ENCODE assay signal across 8 cellular contexts in the genomic region with DNA sequence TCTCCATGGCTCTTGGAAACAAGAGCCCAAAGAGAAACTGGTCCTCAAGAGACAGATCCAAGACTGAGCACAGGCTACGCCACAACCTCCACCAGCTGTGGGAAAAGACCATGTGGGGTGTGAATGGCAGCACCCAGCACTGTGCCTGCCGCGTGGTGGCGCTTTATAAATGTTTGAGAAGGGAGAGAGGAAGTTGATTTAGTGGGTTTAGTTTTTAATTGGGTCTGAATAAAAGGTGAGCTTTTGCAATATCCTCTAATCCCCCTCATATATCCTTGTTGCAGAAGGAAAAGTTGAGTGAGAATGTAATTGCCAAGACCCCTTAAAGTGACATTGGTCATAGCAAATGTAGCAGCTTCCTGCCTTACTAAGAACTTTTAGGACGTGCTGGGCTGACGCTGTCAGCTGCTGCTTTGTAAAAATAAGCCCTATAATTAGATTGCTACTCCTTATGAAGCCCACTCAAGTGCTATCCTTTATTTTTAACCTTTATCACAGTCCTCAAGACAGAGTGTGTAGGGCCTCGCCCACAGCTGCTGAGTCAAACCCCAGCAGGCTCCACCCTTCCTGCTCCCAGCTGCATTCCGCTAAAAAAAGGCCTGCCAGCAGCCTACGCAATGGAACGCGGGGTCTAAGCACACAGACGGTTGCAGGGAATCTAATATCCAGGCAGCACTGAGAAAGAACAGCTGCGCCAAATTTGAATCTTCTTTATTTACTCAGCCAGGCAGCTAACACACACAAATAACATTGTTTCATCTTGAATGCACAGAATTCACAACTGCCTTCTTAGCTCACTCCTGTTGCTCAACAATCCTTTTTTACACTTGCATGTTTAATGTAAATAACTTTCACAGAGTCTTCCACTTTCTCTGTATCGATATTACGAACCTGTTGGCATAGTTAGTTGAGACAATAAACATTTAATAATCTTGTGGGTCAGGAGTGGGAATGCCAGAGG. TPM values are rescaled to one million over a fixed set of nuclear protein-coding genes. Genes with fewer than 3 reads are reported as not detected.
DNase-seq lines count a peak whose midpoint lies in the region; ATAC-seq and TF ChIP-seq lines count a peak whose summit lies in the region.

No MANE protein-coding gene starts in this region.

- no peaks in the 10 kb centered on the region for H3K36me3 ChIP-seq in osteoblast (ENCODE audit: insufficient read depth, low read length)
- no peaks in the 10 kb centered on the region for H3K36me3 ChIP-seq in tibial artery

- no peaks in the 10 kb centered on the region for H3K9me3 ChIP-seq in osteoblast (ENCODE audit: low read depth, low read length)
- no peaks in the 10 kb centered on the region for H3K9me3 ChIP-seq in tibial artery

- intact Hi-C loops in CD14-positive monocyte (cut with micrococcal nuclease) (loop anchor here (5.0 to 10.0 kb wide), 4 partner anchors 48 to 685 kb away; a partner anchor contains a TSS), tibial artery (cut with DNase I; ENCODE audit: low total_unique reads) (loop anchor here (5.0 to 10.0 kb wide), 2 partner anchors 48 to 395 kb away; a partner anchor contains a TSS)

- peak overlapping the region; percentile 66 for H3K4me3 ChIP-seq in osteoblast (ENCODE audit: insufficient read depth, low read length)
- peak overlapping the region; percentile 25 to 30 for H3K4me3 ChIP-seq in tibial artery

- TF ChIP-seq CTCF in CD14-positive monocyte (IDR thresholded peaks at IDR 0.05) (peak; percentile 68), osteoblast (IDR thresholded peaks at IDR 0.05; ENCODE audit: extremely low read depth, low read depth, low read length) (peak; percentile 84), tibial artery (IDR thresholded peaks at IDR 0.05) (peak; percentile 39 to 44)

- H3K4me3 Mint-ChIP-seq in CD14-positive monocyte: peak overlapping the region; percentile 62 to 89

- H3K9me3 Mint-ChIP-seq in CD14-positive monocyte: no peaks in the 10 kb centered on the region

- H2AFZ ChIP-seq in osteoblast (ENCODE audit: low read length): peak overlapping the region; percentile 80

- H3K4me1 ChIP-seq in osteoblast (ENCODE audit: insufficient read depth, low read length) (peaks cover 36% of the 10 kb centered on the region), tibial artery (peaks cover 0 to 25% (median 15%) of the 10 kb centered on the region in 4 donors)

- peak; percentile 69 for ATAC-seq in GM19438 (IDR thresholded peaks at IDR 0.05; ENCODE audit: low read depth, unreplicated experiment)

- H3K27ac ChIP-seq in osteoblast (ENCODE audit: low read depth, low read length) (peak overlapping the region; percentile 87), tibial artery (peak overlapping the region; percentile 69 to 77)

- H3K79me2 ChIP-seq in osteoblast (ENCODE audit: insufficient read depth, low read length): no peaks in the 10 kb centered on the region

- H3K4me2 ChIP-seq in osteoblast (ENCODE audit: insufficient read depth, low read length): peak overlapping the region; percentile 96

- peaks cover 0 to 6% of the 10 kb centered on the region in 2 donors for H3K36me3 Mint-ChIP-seq in CD14-positive monocyte

- no peaks in the 10 kb centered on the region for H4K20me1 ChIP-seq in osteoblast (ENCODE audit: insufficient read depth, low read length)

- DNase-seq in CD14-positive monocyte (ENCODE audit: low spot score): peak; percentile 66
- peak; percentile 53 for DNase-seq in HS-5 (ENCODE audit: low read depth)
- DNase-seq in SHP77 treated with DMSO at 0.1 percent for 48 hours (lab: John Stamatoyannopoulos, UW): peak; percentile 85
- DNase-seq in activated naive CD4-positive, alpha-beta T cell treated with Interleukin-2 at 50 U/mL for 16 hours: peak; percentile 64
- DNase-seq in globus pallidus (ENCODE audit: low spot score): peak; percentile 80
- peak; percentile 87 for DNase-seq in osteoblast (ENCODE audit: insufficient read length, low spot score, missing footprints)
- peak; percentile 88 to 90 for DNase-seq in tibial artery

- H3K27me3 ChIP-seq in osteoblast (ENCODE audit: insufficient read depth, low read length) (no peaks in the 10 kb centered on the region), tibial artery (no peaks in the 10 kb centered on the region)

- peaks cover 38% of the 10 kb centered on the region for H3K4me1 Mint-ChIP-seq in CD14-positive monocyte

- H3K27me3 Mint-ChIP-seq in CD14-positive monocyte (ENCODE audit: low read depth in 3 of 3): peaks cover 0 to 2% (median 0%) of the 10 kb centered on the region in 3 donors

- peak overlapping the region; percentile 79 to 94 (median 88) for H3K27ac Mint-ChIP-seq in CD14-positive monocyte

RNA-seq across cellular contexts. Expression of a gene that starts 47.3 kb away (rescaled TPM):
- polyA plus RNA-seq in CD14-positive monocyte: 100 to 1,000 TPM; 119 to 142 TPM
- 140 and 142 TPM in 2 replicates for total RNA-seq in osteoblast

Comparison
In these comparisons a context has a peak if more than half of its experiments do, and no peak if none do; other contexts are left out.
1. Peak in every context shown above with its lines: DNase-seq, ATAC-seq, H3K4me3 ChIP-seq and H3K27ac ChIP-seq.